Comparison of ENCODE assay signal across 7 cellular contexts in the genomic region with DNA sequence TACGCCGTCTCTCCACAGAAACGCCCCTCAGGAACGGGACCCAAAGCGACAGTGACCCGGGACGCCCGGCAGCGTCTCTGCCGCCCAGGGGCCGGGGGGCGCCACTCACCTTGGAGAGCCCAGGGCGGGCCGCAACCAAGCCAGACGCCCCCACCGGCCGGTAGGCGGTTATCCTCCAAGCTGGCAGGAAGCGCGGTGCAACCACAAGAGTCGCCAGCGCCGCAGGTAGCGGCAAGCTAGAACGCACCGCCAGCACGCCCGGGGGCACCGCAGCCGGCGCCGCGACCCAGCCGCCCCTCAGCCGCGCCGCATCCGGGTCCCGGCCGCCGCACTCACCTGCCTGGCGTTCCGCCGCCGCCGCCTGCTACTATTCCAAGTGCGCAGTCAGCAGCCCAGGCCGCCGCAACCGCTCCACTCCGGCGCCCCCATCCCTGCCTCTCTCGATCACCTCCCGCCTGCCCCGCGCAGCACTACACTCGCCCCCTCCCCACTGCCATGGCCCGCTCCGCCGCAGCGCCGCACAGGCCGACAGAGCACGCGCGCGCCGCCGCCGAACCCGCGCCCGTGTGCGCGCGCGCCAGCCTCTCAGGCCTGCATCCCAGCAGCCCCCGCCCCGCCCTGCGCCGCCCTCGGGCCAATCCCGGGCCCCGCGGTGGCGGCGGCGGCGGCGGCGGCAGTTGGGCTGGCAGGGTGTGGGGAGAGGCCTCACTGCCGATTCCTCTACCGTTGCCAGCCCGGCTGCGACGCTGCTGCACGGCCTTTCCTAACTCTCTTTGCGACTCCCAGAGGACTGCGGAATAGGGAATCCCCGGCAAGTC. TPM values are rescaled to one million over a fixed set of nuclear protein-coding genes. Genes with fewer than 3 reads are reported as not detected.
A peak's percentile ranks its signal among the peaks of the same experiment; 100 is the strongest.
DNase-seq lines count a peak whose midpoint lies in the region; ATAC-seq and TF ChIP-seq lines count a peak whose summit lies in the region.

TSS of gene PIK3CB (minus strand) at position 570 of the 818 bp plus-strand sequence. CDS start 75,585 bp downstream, outside the sequence.

- DNase-seq in NCI-H1930 (lab: John Stamatoyannopoulos, UW) (peak; percentile 80 to 91), T-helper 9 cell (peak; percentile 80), astrocyte of the cerebellum (ENCODE audit: low read depth) (peak; percentile 26), hippocampal formation (lab: John Stamatoyannopoulos, UW) (peak; percentile 74 to 85), sigmoid colon (peak; percentile 92)

- 0 to 1% methylated on average over 100 of the region's 100 CpGs for WGBS in sigmoid colon, 2 donors

- intact Hi-C loops in sigmoid colon (cut with DNase I), result loop anchor here (2.0 to 10.0 kb wide), 6 partner anchors 57 to 650 kb away; partner anchors contain the start of genes ARMC8, CEP70 and FAIM

- TF ChIP-seq CTCF in astrocyte of the cerebellum (IDR thresholded peaks at IDR 0.05; ENCODE audit: low read depth, low read length, missing control alignments), result peak; percentile 28
- peak in 2 of 4 experiments; percentile 35 to 41 for TF ChIP-seq CTCF in sigmoid colon (IDR thresholded peaks at IDR 0.05)

- no peak for TF ChIP-seq EP300 in sigmoid colon (IDR thresholded peaks at IDR 0.05)

- H3K9me3 ChIP-seq in sigmoid colon, result no peaks in the 10 kb centered on the region

- ATAC-seq in GM18498 (IDR thresholded peaks at IDR 0.05; ENCODE audit: unreplicated experiment) (peak; percentile 95), HG02884 (IDR thresholded peaks at IDR 0.05; ENCODE audit: unreplicated experiment) (peak; percentile 91)

- H3K4me3 ChIP-seq in astrocyte of the cerebellum (ENCODE audit: low read depth, low read length) (peak within 1 kb of the TSS; percentile 85), sigmoid colon (peak within 1 kb of the TSS; percentile 94 to 100 (median 96))

- H3K36me3 ChIP-seq in sigmoid colon, result no peaks in the 10 kb centered on the region

- in situ Hi-C loops in astrocyte of the cerebellum (cut with HindIII; ENCODE audit: low sequenced_read_pairs), result no loop called here

- peak within 1 kb of the TSS; percentile 92 to 94 (median 94) for H3K27ac ChIP-seq in sigmoid colon

- H3K4me1 ChIP-seq in sigmoid colon, result peaks cover 0 to 20% (median 17%) of the 10 kb centered on the region in 4 donors

- no peaks in the 10 kb centered on the region for H3K27me3 ChIP-seq in sigmoid colon

- peak in 1 of 2 donors; percentile 62 for TF ChIP-seq POLR2A in sigmoid colon (IDR thresholded peaks at IDR 0.05)

RNA-seq across cellular contexts. Expression of gene PIK3CB, which starts in this region (rescaled TPM):
- total RNA-seq in sigmoid colon, result 10 to 100 TPM; 17.4 to 29.5 (median 22.2) TPM
- 10 to 100 TPM; 18.6 to 28.9 (median 22.0) TPM for polyA plus RNA-seq in sigmoid colon

Comparison
In these comparisons a context has a peak if more than half of its experiments do, and no peak if none do; other contexts are left out.
1. Peak in every context shown above with its lines: DNase-seq, ATAC-seq, H3K4me3 ChIP-seq and H3K27ac ChIP-seq.
2. DNase-seq: peak in every context shown above with its lines; median percentile 92 in sigmoid colon; 86 in NCI-H1930; 80 in T-helper 9 cell; 80 in hippocampal formation; 26 in astrocyte of the cerebellum.